8 cellular contexts compared by ENCODE assay signal in genomic region chr1:84944767-84945486, GRCh38. TPM values are rescaled to one million over a fixed set of nuclear protein-coding genes. Genes with fewer than 3 reads are reported as not detected.
DNase-seq lines count a peak whose midpoint lies in the region; ATAC-seq and TF ChIP-seq lines count a peak whose summit lies in the region.

No MANE protein-coding gene starts in this region.

- H3K36me3 Mint-ChIP-seq in T-helper 1 cell treated with Interleukin-12 subunit alpha and Interleukin-12 subunit beta and Interleukin-4 antibody, amounts not matched to agents 30 μg/mL and 1 μg/mL, for 36 hours (ENCODE audit: low read depth) = peaks cover 18% of the 10 kb centered on the region

- H3K4me3 ChIP-seq in astrocyte of the spinal cord (ENCODE audit: low read depth, low read length) (peak overlapping the region; percentile 23), skeletal muscle tissue (ENCODE audit: low read length in 3 of 3) (peak overlapping the region; percentile 55 to 84 (median 59))

- H3K36me3 ChIP-seq in skeletal muscle tissue (ENCODE audit: control insufficient read depth in 3 of 3, insufficient read depth in 3 of 3, low read length in 3 of 3) = no peaks in the 10 kb centered on the region

- peak overlapping the region; percentile 82 for H3K27ac Mint-ChIP-seq in T-helper 1 cell treated with Interleukin-12 subunit alpha and Interleukin-12 subunit beta and Interleukin-4 antibody, amounts not matched to agents 30 μg/mL and 1 μg/mL, for 36 hours

- H3K27ac ChIP-seq in skeletal muscle tissue (ENCODE audit: low read depth, low read length) = peak overlapping the region; percentile 21

- peaks cover 18% of the 10 kb centered on the region for H3K4me1 Mint-ChIP-seq in T-helper 1 cell treated with Interleukin-12 subunit alpha and Interleukin-12 subunit beta and Interleukin-4 antibody, amounts not matched to agents 30 μg/mL and 1 μg/mL, for 36 hours (ENCODE audit: low read depth)

- DNase-seq in NCI-H524 (lab: John Stamatoyannopoulos, UW) = peak; percentile 61 to 78
- DNase-seq in NCI-H524 treated with DMSO at 0.1 percent for 48 hours (lab: John Stamatoyannopoulos, UW) = no peak
- DNase-seq in NCI-H1436 treated with DMSO at 0.1 percent for 48 hours (lab: John Stamatoyannopoulos, UW) = peak; percentile 79
- DNase-seq in astrocyte of the spinal cord (ENCODE audit: low read depth, low spot score) = peak; percentile 96
- DNase-seq in iPS DF 4.7 (ENCODE audit: extremely low read depth, low spot score) = peak; percentile 64

- peak overlapping the region; percentile 73 for H3K4me3 Mint-ChIP-seq in T-helper 1 cell treated with Interleukin-12 subunit alpha and Interleukin-12 subunit beta and Interleukin-4 antibody, amounts not matched to agents 30 μg/mL and 1 μg/mL, for 36 hours

- no peaks in the 10 kb centered on the region for H3K27me3 Mint-ChIP-seq in T-helper 1 cell treated with Interleukin-12 subunit alpha and Interleukin-12 subunit beta and Interleukin-4 antibody, amounts not matched to agents 30 μg/mL and 1 μg/mL, for 36 hours (ENCODE audit: low read depth)

- in situ Hi-C loops in astrocyte of the spinal cord (cut with HindIII; ENCODE audit: low sequenced_read_pairs) = no loop called here

- H3K9ac ChIP-seq in skeletal muscle tissue (ENCODE audit: low read depth in 1 of 3, low read length in 3 of 3) = peak overlapping the region; percentile 26 to 85 (median 63)

- TF ChIP-seq CTCF in astrocyte of the spinal cord (IDR thresholded peaks at IDR 0.05; ENCODE audit: low read depth, low read length) = peak; percentile 73

- H3K4me1 ChIP-seq in skeletal muscle tissue (ENCODE audit: control insufficient read depth in 3 of 3, insufficient read depth in 3 of 3, low read length in 3 of 3) = no peaks in the 10 kb centered on the region

- H3K9me3 Mint-ChIP-seq in T-helper 1 cell treated with Interleukin-12 subunit alpha and Interleukin-12 subunit beta and Interleukin-4 antibody, amounts not matched to agents 30 μg/mL and 1 μg/mL, for 36 hours = peaks cover 11% of the 10 kb centered on the region

- peaks cover 0 to under 1% (median 0%) of the 10 kb centered on the region in 3 donors for H3K9me3 ChIP-seq in skeletal muscle tissue (ENCODE audit: control insufficient read depth in 3 of 3, low read length in 3 of 3)

- peaks cover 0 to 3% (median 0%) of the 10 kb centered on the region in 3 donors for H3K27me3 ChIP-seq in skeletal muscle tissue (ENCODE audit: control insufficient read depth in 3 of 3, insufficient read depth in 3 of 3, low read length in 3 of 3)

- peak; percentile 89 for ATAC-seq in HG02852 (IDR thresholded peaks at IDR 0.05; ENCODE audit: unreplicated experiment)

RNA-seq across cellular contexts. Expression of gene LPAR3, which starts 51.9 kb away (rescaled TPM):
- under 0.01 TPM for total RNA-seq in skeletal muscle tissue

RNA-seq across cellular contexts. Expression of gene MCOLN2, which starts 52.0 kb away (rescaled TPM):
- total RNA-seq in skeletal muscle tissue = not detected
